ENCODE assay signal across 9 cellular contexts in genomic region chr10:16995867-16996529, GRCh38.
DNase-seq lines count a peak whose midpoint lies in the region; ATAC-seq and TF ChIP-seq lines count a peak whose summit lies in the region.
"Had no signal": no experiment of that assay in that cellular context is flagged by ENCODE, and none has a peak within 500 bp of the region (broad histone marks: within the 10 kb centered on the region; RNA-seq: fewer than 3 reads in every experiment).

No MANE protein-coding gene starts in this region.

- WGBS in upper lobe of left lung, 2 donors, result 29 to 35% methylated on average over 6 of the region's 6 CpGs

- no peaks in the 10 kb centered on the region for H3K36me3 ChIP-seq in upper lobe of left lung

- peak overlapping the region in 3 of 4 donors; percentile 56 to 83 (median 73) for H3K27ac ChIP-seq in upper lobe of left lung
- no peak overlapping the region for H3K27ac ChIP-seq in RWPE1

- H3K27me3 Mint-ChIP-seq in activated T-cell treated with anti-CD3 and anti-CD28 coated beads, Interleukin-2, amount 50 U/mL, for 72 hours (ENCODE audit: low read depth), result peaks cover 9% of the 10 kb centered on the region
- H3K27me3 Mint-ChIP-seq in activated T-cell treated with anti-CD3 and anti-CD28 coated beads, Interleukin-2, amount 50 U/mL, for 4 hours (ENCODE audit: low read depth), result no peaks in the 10 kb centered on the region

- no peak for ATAC-seq in activated T-cell treated with anti-CD3 and anti-CD28 coated beads, Interleukin-2, amount 50 U/mL, for 72 hours (replicated peaks in 1 of 2)
- ATAC-seq in activated T-cell treated with anti-CD3 and anti-CD28 coated beads, Interleukin-2, amount 50 U/mL, for 4 hours, result no peak
- peak; percentile 67 to 80 for ATAC-seq in upper lobe of left lung (ENCODE audit: low FRiP score in 2 of 2)
- ATAC-seq in HG03342 (IDR thresholded peaks at IDR 0.05; ENCODE audit: unreplicated experiment), result no peak
- ATAC-seq in GM21381 (IDR thresholded peaks at IDR 0.05; ENCODE audit: unreplicated experiment), result no peak

- peak in 2 of 4 donors; percentile 81 to 85 for TF ChIP-seq EP300 in upper lobe of left lung (IDR thresholded peaks at IDR 0.05)

- H3K4me1 ChIP-seq in upper lobe of left lung, result peaks cover 15 to 27% (median 19%) of the 10 kb centered on the region in 4 donors

- POLR2A ChIA-PET in RWPE1 (lab: Yijun Ruan, JAX; ENCODE audit: low non-redundant PET), result no interaction called here

- peaks cover 15% of the 10 kb centered on the region for H3K4me1 Mint-ChIP-seq in activated T-cell treated with anti-CD3 and anti-CD28 coated beads, Interleukin-2, amount 50 U/mL, for 72 hours (ENCODE audit: low read depth)
- peaks cover 14% of the 10 kb centered on the region for H3K4me1 Mint-ChIP-seq in activated T-cell treated with anti-CD3 and anti-CD28 coated beads, Interleukin-2, amount 50 U/mL, for 4 hours (ENCODE audit: low read depth)

- no peak overlapping the region for H3K4me3 ChIP-seq in upper lobe of left lung

- H3K9me3 Mint-ChIP-seq in activated T-cell treated with anti-CD3 and anti-CD28 coated beads, Interleukin-2, amount 50 U/mL, for 72 hours, result peaks cover 0 to 1% of the 10 kb centered on the region in 2 donors
- H3K9me3 Mint-ChIP-seq in activated T-cell treated with anti-CD3 and anti-CD28 coated beads, Interleukin-2, amount 50 U/mL, for 4 hours, result no peaks in the 10 kb centered on the region

- H3K36me3 Mint-ChIP-seq in activated T-cell treated with anti-CD3 and anti-CD28 coated beads, Interleukin-2, amount 50 U/mL, for 72 hours (ENCODE audit: insufficient read depth in 2 of 2), result no peaks in the 10 kb centered on the region
- H3K36me3 Mint-ChIP-seq in activated T-cell treated with anti-CD3 and anti-CD28 coated beads, Interleukin-2, amount 50 U/mL, for 4 hours (ENCODE audit: insufficient read depth), result no peaks in the 10 kb centered on the region

- no peak for TF ChIP-seq CTCF in upper lobe of left lung (IDR thresholded peaks at IDR 0.05)
- TF ChIP-seq CTCF in RWPE1 (conservative IDR thresholded peaks at IDR 0.05; ENCODE audit: low read depth), result no peak

- TF ChIP-seq POLR2A in upper lobe of left lung (IDR thresholded peaks at IDR 0.05), result no peak

- H3K27me3 ChIP-seq in upper lobe of left lung, result no peaks in the 10 kb centered on the region

- H3K27ac Mint-ChIP-seq in activated T-cell treated with anti-CD3 and anti-CD28 coated beads, Interleukin-2, amount 50 U/mL, for 72 hours, result peak overlapping the region; percentile 31

- peak overlapping the region in 1 of 2 donors; percentile 37 for H3K4me3 Mint-ChIP-seq in activated T-cell treated with anti-CD3 and anti-CD28 coated beads, Interleukin-2, amount 50 U/mL, for 72 hours
- H3K4me3 Mint-ChIP-seq in activated T-cell treated with anti-CD3 and anti-CD28 coated beads, Interleukin-2, amount 50 U/mL, for 4 hours, result no peak overlapping the region

- no peak for DNase-seq in activated T-cell treated with anti-CD3 and anti-CD28 coated beads, Interleukin-2, amount 50 U/mL, for 72 hours
- DNase-seq in activated T-cell treated with anti-CD3 and anti-CD28 coated beads, Interleukin-2, amount 50 U/mL, for 4 hours, result no peak
- peak; percentile 66 for DNase-seq in astrocyte of the hippocampus (ENCODE audit: low read depth, low spot score)
- DNase-seq in kidney tubule cell (ENCODE audit: low spot score), result peak; percentile 49
- DNase-seq in upper lobe of left lung, result no peak
- DNase-seq in RWPE1 (ENCODE audit: low spot score), result no peak
- DNase-seq: NCI-H1092 had no signal

- CTCF ChIA-PET in RWPE1 (lab: Yijun Ruan, JAX), result interaction anchor here (1.4 kb wide), 1 partner anchor 22 kb away, joined by 4 read pairs; no protein-coding TSS in a partner anchor

- no peaks in the 10 kb centered on the region for H3K9me3 ChIP-seq in upper lobe of left lung

Comparison
In these comparisons a context has a peak if more than half of its experiments do, and no peak if none do; other contexts are left out.
1. ATAC-seq: peak in upper lobe of left lung (2 of 2); none in activated T-cell treated with anti-CD3 and anti-CD28 coated beads, Interleukin-2, amount 50 U/mL, for 72 hours (0 of 2), activated T-cell treated with anti-CD3 and anti-CD28 coated beads, Interleukin-2, amount 50 U/mL, for 4 hours (0 of 2), HG03342 (single experiment) and GM21381 (single experiment).
2. DNase-seq: peak in astrocyte of the hippocampus (single experiment) and kidney tubule cell (single experiment); none in activated T-cell treated with anti-CD3 and anti-CD28 coated beads, Interleukin-2, amount 50 U/mL, for 72 hours (0 of 2), activated T-cell treated with anti-CD3 and anti-CD28 coated beads, Interleukin-2, amount 50 U/mL, for 4 hours (single experiment), upper lobe of left lung (0 of 2) and RWPE1 (single experiment).